ENCODE assay signal across 14 cellular contexts in genomic region chr12:20783796-20784357, GRCh38. TPM values are rescaled to one million over a fixed set of nuclear protein-coding genes. Genes with fewer than 3 reads are reported as not detected.
"Had no signal": no experiment of that assay in that cellular context is flagged by ENCODE, and none has a peak within 500 bp of the region (broad histone marks: within the 10 kb centered on the region; RNA-seq: fewer than 3 reads in every experiment).

No MANE protein-coding gene starts in this region.

RNA-seq across cellular contexts. Expression of gene SLCO1B3, which starts 26.6 kb away (rescaled TPM):
- total RNA-seq: activated B cell treated with CpG ODN at 0.5 μM for 24 hours; activated CD4-positive, alpha-beta memory T cell treated with anti-CD3 and anti-CD28 coated beads for 36 hours; activated CD4-positive, alpha-beta memory T cell treated with anti-CD3 and anti-CD28 coated beads, Interleukin-2, amount 10 ng/mL, durations not matched to agents 7 days and 5 days; activated CD4-positive, alpha-beta T cell treated with anti-CD3 and anti-CD28 coated beads for 36 hours; activated CD4-positive, alpha-beta T cell treated with anti-CD3 and anti-CD28 coated beads, Interleukin-2, amount 10 ng/mL, durations not matched to agents 7 days and 5 days; activated CD8-positive, alpha-beta memory T cell treated with anti-CD3 and anti-CD28 coated beads for 36 hours; activated CD8-positive, alpha-beta memory T cell treated with anti-CD3 and anti-CD28 coated beads, Interleukin-2, amount 10 ng/mL, durations not matched to agents 7 days and 5 days; activated CD8-positive, alpha-beta T cell treated with anti-CD3 and anti-CD28 coated beads for 36 hours; activated CD8-positive, alpha-beta T cell treated with anti-CD3 and anti-CD28 coated beads, Interleukin-2, amount 10 ng/mL, durations not matched to agents 7 days and 5 days; T-cell; T-helper 1 cell treated with Interleukin-12 subunit alpha and Interleukin-12 subunit beta and Interleukin-4 antibody, amounts not matched to agents 30 ng/mL and 1 ng/mL, for 36 hours; T-helper 17 cell; T-helper 2 cell treated with Interferon-gamma antibody and Interleukin-4, amounts not matched to agents 100 ng/mL and 5 ng/mL, for 36 hours; WTC11 had no signal
